1 cellular context compared by ENCODE assay signal in the genomic region with DNA sequence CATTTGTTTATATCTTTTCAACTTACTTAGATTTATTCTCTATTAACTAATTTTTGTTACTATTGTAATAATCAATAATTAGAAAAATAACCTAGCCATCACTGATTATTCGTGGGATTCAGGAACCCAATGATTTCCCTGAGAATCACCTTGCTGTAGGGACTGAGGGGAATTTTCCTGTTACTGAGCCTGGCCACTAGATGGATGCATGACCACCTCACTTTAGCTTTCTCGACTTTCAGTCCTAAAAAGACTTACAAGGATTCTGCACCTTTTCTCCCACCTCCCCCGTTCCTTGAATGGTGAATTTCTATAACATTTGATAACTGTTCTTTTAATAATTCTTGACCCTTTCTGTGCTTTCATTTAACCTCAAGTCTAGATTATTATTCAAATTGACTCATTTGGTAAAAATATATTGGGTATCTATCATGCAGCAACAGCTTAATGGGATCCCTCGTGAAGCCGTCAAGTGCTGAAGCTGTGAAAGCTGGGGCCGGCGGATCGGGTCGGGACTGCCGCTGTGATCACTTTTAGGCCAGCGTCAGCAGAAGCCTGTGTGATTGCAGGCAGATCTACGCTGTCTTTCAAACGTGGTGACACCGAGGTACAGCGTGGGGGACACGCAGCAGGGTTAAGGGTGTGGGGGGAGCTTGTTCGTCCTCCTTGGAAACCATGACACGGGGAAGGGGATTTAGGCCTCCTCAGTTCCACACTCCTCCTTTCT.
TF ChIP-seq lines count a peak whose summit lies in the region.

No MANE protein-coding gene starts in this region.

TF ChIP-seq in HepG2, 621 proteins besides CTCF, POLR2A, EP300 and RAD21:
- TF ChIP-seq STAG1 (CRISPR knock-in tag; IDR thresholded peaks at IDR 0.05): peak; percentile 51
- no peak for TF ChIP-seq CENPT (CRISPR knock-in tag; IDR thresholded peaks at IDR 0.05; ENCODE audit: low read depth)
- TF ChIP-seq SMC3 (IDR thresholded peaks at IDR 0.05; ENCODE audit: low read length): peak; percentile 35; the same call in 1 of the 2 replicates
- no peak for TF ChIP-seq CAMTA2 (CRISPR knock-in tag; IDR thresholded peaks at IDR 0.05; ENCODE audit: borderline replicate concordance)
